2 cellular contexts compared by ENCODE assay signal in genomic region chr12:97995578-97995977, GRCh38.
TF ChIP-seq lines count a peak whose summit lies in the region.

No MANE protein-coding gene starts in this region.

TF ChIP-seq in HepG2, 621 proteins besides CTCF, POLR2A, EP300 and RAD21:
- TF ChIP-seq, protein P1, sequence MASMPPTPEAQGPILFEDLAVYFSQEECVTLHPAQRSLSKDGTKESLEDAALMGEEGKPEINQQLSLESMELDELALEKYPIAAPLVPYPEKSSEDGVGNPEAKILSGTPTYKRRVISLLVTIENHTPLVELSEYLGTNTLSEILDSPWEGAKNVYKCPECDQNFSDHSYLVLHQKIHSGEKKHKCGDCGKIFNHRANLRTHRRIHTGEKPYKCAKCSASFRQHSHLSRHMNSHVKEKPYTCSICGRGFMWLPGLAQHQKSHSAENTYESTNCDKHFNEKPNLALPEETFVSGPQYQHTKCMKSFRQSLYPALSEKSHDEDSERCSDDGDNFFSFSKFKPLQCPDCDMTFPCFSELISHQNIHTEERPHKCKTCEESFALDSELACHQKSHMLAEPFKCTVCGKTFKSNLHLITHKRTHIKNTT (CRISPR knock-in tag; IDR thresholded peaks at IDR 0.05), result no peak
- no peak for TF ChIP-seq ZNF142 (CRISPR knock-in tag; IDR thresholded peaks at IDR 0.05)
- peak; percentile 53; the same call in 1 of the 2 replicates for TF ChIP-seq CREB1 (IDR thresholded peaks at IDR 0.05)
- TF ChIP-seq CREB1 (CRISPR knock-in tag; IDR thresholded peaks at IDR 0.05), result no peak
- no peak for TF ChIP-seq ZFP36L1 (CRISPR knock-in tag; IDR thresholded peaks at IDR 0.05)
- TF ChIP-seq AKNA (CRISPR knock-in tag; IDR thresholded peaks at IDR 0.05; ENCODE audit: borderline replicate concordance), result no peak
- peak; percentile 63 for TF ChIP-seq ATF7 (IDR thresholded peaks at IDR 0.05)
- no peak for TF ChIP-seq ATF7 (CRISPR knock-in tag; IDR thresholded peaks at IDR 0.05)

TF ChIP-seq in neural cell, 6 proteins besides CTCF, POLR2A, EP300 and RAD21 (continued from another document):
- TF ChIP-seq REST (IDR thresholded peaks at IDR 0.05; ENCODE audit: borderline replicate concordance), result no peak
- TF ChIP-seq MXI1 (conservative IDR thresholded peaks at IDR 0.05; ENCODE audit: poor library complexity, severe bottlenecking), result no peak
- no peak for TF ChIP-seq EZH2 (IDR thresholded peaks at IDR 0.05; ENCODE audit: borderline replicate concordance, insufficient read depth, low read length, poor library complexity, severe bottlenecking)
- no peak for TF ChIP-seq TAF1 (IDR thresholded peaks at IDR 0.05; ENCODE audit: low read depth)
- TF ChIP-seq SMC3 (conservative IDR thresholded peaks at IDR 0.05; ENCODE audit: poor library complexity), result no peak
